ENCODE assay signal across 1 cellular context in genomic region chr17:77372444-77373297, GRCh38.
TF ChIP-seq lines count a peak whose summit lies in the region.

No MANE protein-coding gene starts in this region.

TF ChIP-seq in HepG2, 621 proteins besides CTCF, POLR2A, EP300 and RAD21 (continued from another document and continues in another):
- no peak for TF ChIP-seq AHDC1 (CRISPR knock-in tag; IDR thresholded peaks at IDR 0.05; ENCODE audit: borderline replicate concordance)
- TF ChIP-seq ZNF749 (CRISPR knock-in tag; IDR thresholded peaks at IDR 0.05; ENCODE audit: borderline replicate concordance) = no peak
- peak; percentile 71; the same call in 1 of the 2 replicates for TF ChIP-seq REL (CRISPR knock-in tag; conservative IDR thresholded peaks at IDR 0.05)
- peak; percentile 77 for TF ChIP-seq ZMYM4 (CRISPR knock-in tag; IDR thresholded peaks at IDR 0.05)
- TF ChIP-seq ZBTB10 (CRISPR knock-in tag; IDR thresholded peaks at IDR 0.05; ENCODE audit: borderline replicate concordance) = peak; percentile 80; the same call in 1 of the 2 replicates
- peak; percentile 41 for TF ChIP-seq KMT2A (CRISPR knock-in tag; IDR thresholded peaks at IDR 0.05)
- peak; percentile 78; the same call in 1 of the 2 replicates for TF ChIP-seq IRX3 (CRISPR knock-in tag; IDR thresholded peaks at IDR 0.05; ENCODE audit: borderline replicate concordance, low read depth)
- peak; percentile 65 for TF ChIP-seq HNRNPK (IDR thresholded peaks at IDR 0.05; ENCODE audit: low read depth, low read length, poor library complexity, severe bottlenecking)
- TF ChIP-seq, protein P1, sequence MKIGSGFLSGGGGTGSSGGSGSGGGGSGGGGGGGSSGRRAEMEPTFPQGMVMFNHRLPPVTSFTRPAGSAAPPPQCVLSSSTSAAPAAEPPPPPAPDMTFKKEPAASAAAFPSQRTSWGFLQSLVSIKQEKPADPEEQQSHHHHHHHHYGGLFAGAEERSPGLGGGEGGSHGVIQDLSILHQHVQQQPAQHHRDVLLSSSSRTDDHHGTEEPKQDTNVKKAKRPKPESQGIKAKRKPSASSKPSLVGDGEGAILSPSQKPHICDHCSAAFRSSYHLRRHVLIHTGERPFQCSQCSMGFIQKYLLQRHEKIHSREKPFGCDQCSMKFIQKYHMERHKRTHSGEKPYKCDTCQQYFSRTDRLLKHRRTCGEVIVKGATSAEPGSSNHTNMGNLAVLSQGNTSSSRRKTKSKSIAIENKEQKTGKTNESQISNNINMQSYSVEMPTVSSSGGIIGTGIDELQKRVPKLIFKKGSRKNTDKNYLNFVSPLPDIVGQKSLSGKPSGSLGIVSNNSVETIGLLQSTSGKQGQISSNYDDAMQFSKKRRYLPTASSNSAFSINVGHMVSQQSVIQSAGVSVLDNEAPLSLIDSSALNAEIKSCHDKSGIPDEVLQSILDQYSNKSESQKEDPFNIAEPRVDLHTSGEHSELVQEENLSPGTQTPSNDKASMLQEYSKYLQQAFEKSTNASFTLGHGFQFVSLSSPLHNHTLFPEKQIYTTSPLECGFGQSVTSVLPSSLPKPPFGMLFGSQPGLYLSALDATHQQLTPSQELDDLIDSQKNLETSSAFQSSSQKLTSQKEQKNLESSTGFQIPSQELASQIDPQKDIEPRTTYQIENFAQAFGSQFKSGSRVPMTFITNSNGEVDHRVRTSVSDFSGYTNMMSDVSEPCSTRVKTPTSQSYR (CRISPR knock-in tag; IDR thresholded peaks at IDR 0.05; ENCODE audit: borderline replicate concordance) = peak; percentile 98
- TF ChIP-seq HOXA3 (CRISPR knock-in tag; IDR thresholded peaks at IDR 0.05) = peak; percentile 72; the same call in 1 of the 2 replicates
- TF ChIP-seq, protein P2, sequence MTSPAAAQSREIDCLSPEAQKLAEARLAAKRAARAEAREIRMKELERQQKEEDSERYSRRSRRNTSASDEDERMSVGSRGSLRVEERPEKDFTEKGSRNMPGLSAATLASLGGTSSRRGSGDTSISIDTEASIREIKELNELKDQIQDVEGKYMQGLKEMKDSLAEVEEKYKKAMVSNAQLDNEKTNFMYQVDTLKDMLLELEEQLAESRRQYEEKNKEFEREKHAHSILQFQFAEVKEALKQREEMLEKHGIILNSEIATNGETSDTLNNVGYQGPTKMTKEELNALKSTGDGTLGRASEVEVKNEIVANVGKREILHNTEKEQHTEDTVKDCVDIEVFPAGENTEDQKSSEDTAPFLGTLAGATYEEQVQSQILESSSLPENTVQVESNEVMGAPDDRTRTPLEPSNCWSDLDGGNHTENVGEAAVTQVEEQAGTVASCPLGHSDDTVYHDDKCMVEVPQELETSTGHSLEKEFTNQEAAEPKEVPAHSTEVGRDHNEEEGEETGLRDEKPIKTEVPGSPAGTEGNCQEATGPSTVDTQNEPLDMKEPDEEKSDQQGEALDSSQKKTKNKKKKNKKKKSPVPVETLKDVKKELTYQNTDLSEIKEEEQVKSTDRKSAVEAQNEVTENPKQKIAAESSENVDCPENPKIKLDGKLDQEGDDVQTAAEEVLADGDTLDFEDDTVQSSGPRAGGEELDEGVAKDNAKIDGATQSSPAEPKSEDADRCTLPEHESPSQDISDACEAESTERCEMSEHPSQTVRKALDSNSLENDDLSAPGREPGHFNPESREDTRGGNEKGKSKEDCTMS (CRISPR knock-in tag; conservative IDR thresholded peaks at IDR 0.05) = 0 out of 2 replicates have a peak, but pooled peaks have one; percentile 51
- peak; percentile 88 for TF ChIP-seq ZNF792 (CRISPR knock-in tag; IDR thresholded peaks at IDR 0.05)
- TF ChIP-seq, protein P3, sequence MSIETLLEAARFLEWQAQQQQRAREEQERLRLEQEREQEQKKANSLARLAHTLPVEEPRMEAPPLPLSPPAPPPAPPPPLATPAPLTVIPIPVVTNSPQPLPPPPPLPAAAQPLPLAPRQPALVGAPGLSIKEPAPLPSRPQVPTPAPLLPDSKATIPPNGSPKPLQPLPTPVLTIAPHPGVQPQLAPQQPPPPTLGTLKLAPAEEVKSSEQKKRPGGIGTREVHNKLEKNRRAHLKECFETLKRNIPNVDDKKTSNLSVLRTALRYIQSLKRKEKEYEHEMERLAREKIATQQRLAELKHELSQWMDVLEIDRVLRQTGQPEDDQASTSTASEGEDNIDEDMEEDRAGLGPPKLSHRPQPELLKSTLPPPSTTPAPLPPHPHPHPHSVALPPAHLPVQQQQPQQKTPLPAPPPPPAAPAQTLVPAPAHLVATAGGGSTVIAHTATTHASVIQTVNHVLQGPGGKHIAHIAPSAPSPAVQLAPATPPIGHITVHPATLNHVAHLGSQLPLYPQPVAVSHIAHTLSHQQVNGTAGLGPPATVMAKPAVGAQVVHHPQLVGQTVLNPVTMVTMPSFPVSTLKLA (IDR thresholded peaks at IDR 0.05) = peak; percentile 45; the same call in 1 of the 2 replicates
- TF ChIP-seq ZNF563 (CRISPR knock-in tag; IDR thresholded peaks at IDR 0.05) = peak; percentile 51; the same call in 1 of the 2 replicates
- peak; percentile 71 for TF ChIP-seq HNRNPLL (IDR thresholded peaks at IDR 0.05; ENCODE audit: low read depth, low read length, poor library complexity, severe bottlenecking)
- peak; percentile 66; the same call in 1 of the 2 replicates for TF ChIP-seq THAP11 (CRISPR knock-in tag; IDR thresholded peaks at IDR 0.05)
- peak; percentile 75; the same call in 1 of the 2 replicates for TF ChIP-seq SKIL (CRISPR knock-in tag; IDR thresholded peaks at IDR 0.05; ENCODE audit: borderline replicate concordance)
- TF ChIP-seq ZNF713 (CRISPR knock-in tag; IDR thresholded peaks at IDR 0.05) = 0 out of 2 replicates have a peak, but pooled peaks have one; percentile 51
- TF ChIP-seq HDAC6 (IDR thresholded peaks at IDR 0.05; ENCODE audit: low read depth, low read length) = no peak
- no peak; the same call in 1 of the 2 replicates for TF ChIP-seq FOXO1 (CRISPR knock-in tag; IDR thresholded peaks at IDR 0.05)
- TF ChIP-seq ZNF3 (CRISPR knock-in tag; IDR thresholded peaks at IDR 0.05) = no peak
- TF ChIP-seq ZNF124 (CRISPR knock-in tag; IDR thresholded peaks at IDR 0.05) = peak; percentile 26; the same call in 1 of the 2 replicates
- TF ChIP-seq MEIS2 (CRISPR knock-in tag; IDR thresholded peaks at IDR 0.05) = peak; percentile 38; the same call in 1 of the 2 replicates
- TF ChIP-seq ZBTB37 (CRISPR knock-in tag; IDR thresholded peaks at IDR 0.05) = peak; percentile 73; the same call in 1 of the 2 replicates
- peak; percentile 81; the same call in 1 of the 2 replicates for TF ChIP-seq KLF13 (CRISPR knock-in tag; IDR thresholded peaks at IDR 0.05)
- no peak for TF ChIP-seq ZNF30 (CRISPR knock-in tag; IDR thresholded peaks at IDR 0.05)
- no peak for TF ChIP-seq ZNF256 (CRISPR knock-in tag; conservative IDR thresholded peaks at IDR 0.05)
- TF ChIP-seq FOXA1 (IDR thresholded peaks at IDR 0.05) = no peak
- TF ChIP-seq FOXA1 (CRISPR knock-in tag; IDR thresholded peaks at IDR 0.05) = peak; percentile 7; the same call in 1 of the 2 replicates
- TF ChIP-seq, protein P4, sequence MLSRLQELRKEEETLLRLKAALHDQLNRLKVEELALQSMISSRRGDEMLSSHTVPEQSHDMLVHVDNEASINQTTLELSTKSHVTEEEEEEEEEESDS (CRISPR knock-in tag; IDR thresholded peaks at IDR 0.05; ENCODE audit: borderline replicate concordance) = peak; percentile 83
- TF ChIP-seq REXO4 (CRISPR knock-in tag; IDR thresholded peaks at IDR 0.05; ENCODE audit: borderline replicate concordance) = no peak
- TF ChIP-seq SRSF9 (IDR thresholded peaks at IDR 0.05; ENCODE audit: borderline replicate concordance, insufficient read depth, low read depth, low read length, poor library complexity, severe bottlenecking) = no peak
